In genomic region chr4:187363453-187363852, GRCh38 we compare ENCODE assay signal across 1 cellular context.
TF ChIP-seq lines count a peak whose summit lies in the region.

No MANE protein-coding gene starts in this region.

TF ChIP-seq in SK-N-SH, 30 proteins besides CTCF, POLR2A, EP300 and RAD21 (continued from another document):
- TF ChIP-seq USF2 (IDR thresholded peaks at IDR 0.05; ENCODE audit: borderline replicate concordance, low read depth, low read length): no peak
